ENCODE assay signal across 8 cellular contexts in the genomic region with DNA sequence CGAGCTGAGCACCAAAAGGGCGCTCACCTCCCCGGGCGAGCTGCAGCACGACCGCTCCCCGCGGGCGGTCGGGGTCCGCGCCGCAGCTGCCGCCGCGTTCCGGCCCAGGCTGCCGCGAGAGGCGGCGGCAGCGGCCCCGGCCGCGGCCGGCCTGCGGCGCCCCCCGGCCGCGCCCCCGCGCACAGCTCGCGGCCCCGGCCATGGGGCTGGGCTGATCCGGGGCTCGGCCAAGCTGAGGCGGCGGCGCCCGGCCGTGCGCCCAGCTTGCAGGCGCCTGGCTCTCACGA. TPM values are rescaled to one million over a fixed set of nuclear protein-coding genes. Genes with fewer than 3 reads are reported as not detected.
A peak's percentile ranks its signal among the peaks of the same experiment; 100 is the strongest.
DNase-seq lines count a peak whose midpoint lies in the region; ATAC-seq and TF ChIP-seq lines count a peak whose summit lies in the region.

No MANE protein-coding gene starts in this region.

- under 1% methylated on average over 46 of the region's 46 CpGs for WGBS in HUES64
- WGBS in mammary epithelial cell (ENCODE audit: low coverage, missing lambda C conversion rate) = no CpG with 5 or more reads among the region's 46 CpGs

- H3K9ac ChIP-seq in BLaER1 treated with 17β-estradiol and CSF1 and Interleukin-3, amounts not matched to agents 10 nM and 100 nM = peak overlapping the region; percentile 73 to 90 (median 85)
- peak overlapping the region; percentile 73 for H3K9ac ChIP-seq in HUES64 (ENCODE audit: low read depth, low read length)
- no peak overlapping the region for H3K9ac ChIP-seq in mammary epithelial cell (ENCODE audit: insufficient read depth, low read length)

- dilution Hi-C loops in mammary epithelial cell (cut with HindIII; ENCODE audit: low sequenced_read_pairs) = no loop called here

- in situ Hi-C loops in mammary epithelial cell (cut with MboI; ENCODE audit: low sequenced_read_pairs in 2 of 2) = no loop called here

- H3K79me2 ChIP-seq in mammary epithelial cell (ENCODE audit: insufficient read depth, low read length) = peaks cover 7% of the 10 kb centered on the region

- H3K9me3 ChIP-seq in BLaER1 treated with 17β-estradiol and CSF1 and Interleukin-3, amounts not matched to agents 10 nM and 100 nM (replicated peaks in 1 of 11) = no peaks in the 10 kb centered on the region
- H3K9me3 ChIP-seq in HUES64 (ENCODE audit: insufficient read depth, low read depth, low read length) (no peaks in the 10 kb centered on the region), mammary epithelial cell (replicated peaks; ENCODE audit: insufficient read depth, low read length) (no peaks in the 10 kb centered on the region)

- intact Hi-C loops in mammary epithelial cell (cut with micrococcal nuclease) = loop anchor here (5.0 kb wide), 1 partner anchor 337 kb away; no protein-coding TSS in a partner anchor

- H3K27me3 Mint-ChIP-seq in mesothelial cell of epicardium (ENCODE audit: low read depth) = no peaks in the 10 kb centered on the region

- peak overlapping the region; percentile 79 to 96 (median 91) for H3K4me2 ChIP-seq in BLaER1 treated with 17β-estradiol and CSF1 and Interleukin-3, amounts not matched to agents 10 nM and 100 nM
- H3K4me2 ChIP-seq in mammary epithelial cell (ENCODE audit: insufficient read depth, low read depth, low read length) = peak overlapping the region; percentile 92

- H4K20me1 ChIP-seq in BLaER1 treated with 17β-estradiol and CSF1 and Interleukin-3, amounts not matched to agents 10 nM and 100 nM = peaks cover 6 to 41% (median 27%) of the 10 kb centered on the region in 11 experiments; a peak in 18 of 22 replicates
- H4K20me1 ChIP-seq in mammary epithelial cell (ENCODE audit: insufficient read depth, low read length) = no peaks in the 10 kb centered on the region

- H3K36me3 ChIP-seq in BLaER1 treated with 17β-estradiol and CSF1 and Interleukin-3, amounts not matched to agents 10 nM and 100 nM = 0 out of 22 replicates have a peak, but pooled peaks cover 0 to 3% (median 0%) of the 10 kb centered on the region in 11 experiments
- H3K36me3 ChIP-seq in HUES64 (ENCODE audit: insufficient read depth, low read length) (no peaks in the 10 kb centered on the region), mammary epithelial cell (ENCODE audit: insufficient read depth, low read length) (no peaks in the 10 kb centered on the region)

- CTCF ChIA-PET in mammary epithelial cell (lab: Charles Lee; ENCODE audit: low non-redundant PET) = interaction anchor here (0.6 to 0.9 kb wide), 5 partner anchors 9 to 1024 kb away, joined by 3 to 8 read pairs (median 3); no protein-coding TSS in a partner anchor

- ATAC-seq in GM21423 (IDR thresholded peaks at IDR 0.05; ENCODE audit: unreplicated experiment) = peak; percentile 31

- TF ChIP-seq CTCF in mammary epithelial cell (conservative IDR thresholded peaks at IDR 0.05 in 1 of 2, IDR thresholded peaks at IDR 0.05 in 1 of 2; ENCODE audit: extremely low read depth in 1 of 2, insufficient read depth in 1 of 2, low read depth in 1 of 2, low read length in 2 of 2) = no peak
- no peak for TF ChIP-seq CTCF in mesothelial cell of epicardium (IDR thresholded peaks at IDR 0.05; ENCODE audit: unreplicated experiment)

- no peaks in the 10 kb centered on the region for H3K27me3 ChIP-seq in BLaER1 treated with 17β-estradiol and CSF1 and Interleukin-3, amounts not matched to agents 10 nM and 100 nM
- peaks cover 6% of the 10 kb centered on the region; the same call in 1 of the 2 replicates for H3K27me3 ChIP-seq in HUES64 (ENCODE audit: insufficient read depth, low read length)
- H3K27me3 ChIP-seq in mammary epithelial cell (ENCODE audit: insufficient read depth, low read length) = no peaks in the 10 kb centered on the region

- no TSS peak for BruUV-seq in mammary epithelial cell (replicated peaks; lab: Mats Ljungman, UMichigan)

- H3K4me3 Mint-ChIP-seq in mesothelial cell of epicardium = peak overlapping the region; percentile 85

- peaks cover 55 to 80% (median 64%) of the 10 kb centered on the region in 10 experiments for H3K4me1 ChIP-seq in BLaER1 treated with 17β-estradiol and CSF1 and Interleukin-3, amounts not matched to agents 10 nM and 100 nM
- peaks cover 15% of the 10 kb centered on the region for H3K4me1 ChIP-seq in HUES64 (ENCODE audit: insufficient read depth, low read length)
- H3K4me1 ChIP-seq in mammary epithelial cell (ENCODE audit: insufficient read depth, low read length) = peaks cover 24% of the 10 kb centered on the region

- peak overlapping the region; percentile 75 for H3K27ac Mint-ChIP-seq in mesothelial cell of epicardium

- H3K9me3 Mint-ChIP-seq in mesothelial cell of epicardium = no peaks in the 10 kb centered on the region

- peak overlapping the region; percentile 73 to 97 (median 88) for H3K4me3 ChIP-seq in BLaER1 treated with 17β-estradiol and CSF1 and Interleukin-3, amounts not matched to agents 10 nM and 100 nM
- H3K4me3 ChIP-seq in HUES64 (ENCODE audit: low read length) (peak overlapping the region; percentile 92), mammary epithelial cell (replicated peaks in 1 of 3; ENCODE audit: insufficient read depth in 1 of 3, low read depth in 2 of 3, low read length in 3 of 3) (peak overlapping the region; percentile 52 to 57 (median 52))

- DNase-seq in mammary epithelial cell (no peak), mesothelial cell of epicardium (ENCODE audit: low spot score in 2 of 2, unreplicated experiment in 2 of 2) (no peak), dermis blood vessel endothelial cell (no peak), HPDE6-E6E7 (ENCODE audit: extremely low spot score) (no peak), A172 (ENCODE audit: low spot score) (no peak)

- peak overlapping the region; percentile 91 for H2AFZ ChIP-seq in mammary epithelial cell (ENCODE audit: low read depth, low read length)

- H3K36me3 Mint-ChIP-seq in mesothelial cell of epicardium = no peaks in the 10 kb centered on the region

- H3K4me1 Mint-ChIP-seq in mesothelial cell of epicardium = peaks cover 14% of the 10 kb centered on the region

- peak overlapping the region; percentile 74 to 90 (median 83) for H3K27ac ChIP-seq in BLaER1 treated with 17β-estradiol and CSF1 and Interleukin-3, amounts not matched to agents 10 nM and 100 nM
- H3K27ac ChIP-seq in HUES64 (ENCODE audit: low read depth, low read length) (no peak overlapping the region), mammary epithelial cell (ENCODE audit: insufficient read depth, low read depth, low read length) (no peak overlapping the region)

RNA-seq across cellular contexts. Expression of gene EEIG2, which starts 0.2 kb away (rescaled TPM):
- polyA plus RNA-seq in HUES64 (2013, experiment 1 of 2) = 6.6 TPM
- polyA plus RNA-seq in HUES64 (2013, experiment 2 of 2) = 9.3 TPM
- 10 to 100 TPM in 1 of 2 donors, 1 to 10 TPM in 1; 4.5 to 10.0 TPM for total RNA-seq in mammary epithelial cell
- 2.2 TPM for polyA plus RNA-seq in mammary epithelial cell
- polyA minus RNA-seq in mammary epithelial cell = 5.6 TPM
- 12.4 to 13.9 TPM (median 12.6 TPM) in 3 replicates for total RNA-seq in mesothelial cell of epicardium
- total RNA-seq in dermis blood vessel endothelial cell = 1.5 and 3.0 TPM in 2 replicates
- total RNA-seq in A172 (2014; rRNA removed; shearing (Covaris generic)) = 18.9 and 20.2 TPM in 2 replicates

Comparison
In these comparisons a context has a peak if more than half of its experiments do, and no peak if none do; other contexts are left out.
1. H3K27ac ChIP-seq: peak in BLaER1 treated with 17β-estradiol and CSF1 and Interleukin-3, amounts not matched to agents 10 nM and 100 nM (11 of 11); none in HUES64 (single experiment) and mammary epithelial cell (single experiment).
2. Peak in every context shown above with its lines, with median percentiles within 50 percentile points of each other: H3K4me3 ChIP-seq.